ENCODE assay signal across 12 cellular contexts in the genomic region with DNA sequence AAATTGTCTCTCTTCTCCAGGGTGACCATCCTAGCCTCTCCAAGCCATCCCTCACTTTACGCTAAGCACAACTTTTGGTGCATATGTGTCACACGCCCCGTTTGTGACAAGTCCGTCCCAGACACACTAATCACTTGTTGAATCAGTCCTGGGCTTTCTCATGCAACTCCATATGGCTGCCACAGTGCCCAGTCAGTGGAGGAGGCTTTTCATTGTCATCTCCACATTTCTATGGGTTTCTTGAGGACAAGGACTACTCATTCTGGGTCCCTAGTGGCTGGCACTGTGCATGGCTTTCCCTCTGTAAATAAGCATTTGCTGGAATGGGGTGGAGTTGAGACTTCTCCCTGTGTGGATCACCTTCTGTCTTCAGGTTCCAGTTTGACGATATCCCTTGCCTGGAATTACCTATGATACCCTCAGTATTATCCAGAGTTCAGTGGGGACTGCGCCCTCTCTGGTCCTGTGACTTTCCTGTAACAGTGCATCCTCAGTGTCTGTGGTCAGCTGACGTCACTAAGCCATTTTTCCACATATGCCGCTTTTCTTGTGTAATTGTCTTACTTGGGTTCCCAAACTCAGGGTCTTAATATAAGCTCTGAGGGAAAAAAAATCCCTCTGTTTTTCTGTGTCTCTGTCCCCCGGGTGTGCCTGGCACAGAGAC. TPM values are rescaled to one million over a fixed set of nuclear protein-coding genes. Genes with fewer than 3 reads are reported as not detected.
DNase-seq lines count a peak whose midpoint lies in the region; ATAC-seq, FAIRE-seq and TF ChIP-seq lines count a peak whose summit lies in the region.
"Had no signal": no experiment of that assay in that cellular context is flagged by ENCODE, and none has a peak within 500 bp of the region (broad histone marks: within the 10 kb centered on the region; RNA-seq: fewer than 3 reads in every experiment).

No MANE protein-coding gene starts in this region.

- H3K27ac Mint-ChIP-seq in activated CD4-positive, alpha-beta T cell treated with anti-CD3 and anti-CD28 coated beads for 36 hours, result no peak overlapping the region
- no peak overlapping the region for H3K27ac Mint-ChIP-seq in activated CD4-positive, alpha-beta T cell treated with anti-CD3 and anti-CD28 coated beads, Interleukin-2, amount 10 ng/mL, durations not matched to agents 7 days and 5 days
- H3K27ac Mint-ChIP-seq: activated naive CD8-positive, alpha-beta T cell treated with anti-CD3 and anti-CD28 coated beads, Interleukin-2, amount 10 ng/mL, durations not matched to agents 7 days and 5 days had no signal

- peaks cover 47% of the 10 kb centered on the region for H3K4me1 ChIP-seq in adipocyte (ENCODE audit: control insufficient read depth, insufficient read depth, low read length)
- H3K4me1 ChIP-seq in HepG2 (ENCODE audit: insufficient read depth, low read length), result peaks cover 56% of the 10 kb centered on the region
- H3K4me1 ChIP-seq in thyroid gland, result peaks cover 48 to 69% of the 10 kb centered on the region in 2 donors

- H3K79me2 ChIP-seq in HepG2 (ENCODE audit: insufficient read depth, low read length), result peaks cover 47% of the 10 kb centered on the region

- no TSS peak for BruUV-seq in HepG2 (replicated peaks; lab: Mats Ljungman, UMichigan)

- intact Hi-C loops in activated CD4-positive, alpha-beta T cell treated with anti-CD3 and anti-CD28 coated beads for 36 hours (cut with DNase I, micrococcal nuclease), result no loop called here
- intact Hi-C loops in HepG2 (cut with micrococcal nuclease; ENCODE audit: unreplicated experiment), result no loop called here
- intact Hi-C loops in thyroid gland (cut with DNase I), result no loop called here

- ATAC-seq in activated CD4-positive, alpha-beta T cell treated with anti-CD3 and anti-CD28 coated beads for 36 hours, result peak; percentile 39
- peak; percentile 41 for ATAC-seq in HepG2
- no peak for ATAC-seq in GM21381 (IDR thresholded peaks at IDR 0.05; ENCODE audit: unreplicated experiment)
- ATAC-seq in GM21717 (IDR thresholded peaks at IDR 0.05; ENCODE audit: unreplicated experiment), result no peak

- in situ Hi-C loops in HepG2 (cut with HindIII; ENCODE audit: extremely low pct_ligation_motif_present, low pct_unique_long_range_greater_than_20kb), result no loop called here

- peak overlapping the region; percentile 26 for H3K9ac ChIP-seq in adipocyte (ENCODE audit: low read length)
- no peak overlapping the region for H3K9ac ChIP-seq in HepG2 (ENCODE audit: insufficient read depth, low read depth, low read length)

- TF ChIP-seq CTCF in HepG2 (CRISPR knock-in tag; IDR thresholded peaks at IDR 0.05) (0 out of 2 replicates have a peak, but pooled peaks have one; percentile 9), thyroid gland (IDR thresholded peaks at IDR 0.05) (peak in 1 of 6 experiments; percentile 8)

- H3K9me3 Mint-ChIP-seq in activated CD4-positive, alpha-beta T cell treated with anti-CD3 and anti-CD28 coated beads for 36 hours (ENCODE audit: low read depth), result no peaks in the 10 kb centered on the region
- no peaks in the 10 kb centered on the region for H3K9me3 Mint-ChIP-seq in activated CD4-positive, alpha-beta T cell treated with anti-CD3 and anti-CD28 coated beads, Interleukin-2, amount 10 ng/mL, durations not matched to agents 7 days and 5 days
- H3K9me3 Mint-ChIP-seq: activated naive CD8-positive, alpha-beta T cell treated with anti-CD3 and anti-CD28 coated beads, Interleukin-2, amount 10 ng/mL, durations not matched to agents 7 days and 5 days had no signal

- H3K4me1 Mint-ChIP-seq in activated CD4-positive, alpha-beta T cell treated with anti-CD3 and anti-CD28 coated beads for 36 hours, result peaks cover 11% of the 10 kb centered on the region
- H3K4me1 Mint-ChIP-seq in activated CD4-positive, alpha-beta T cell treated with anti-CD3 and anti-CD28 coated beads, Interleukin-2, amount 10 ng/mL, durations not matched to agents 7 days and 5 days, result peaks cover 8% of the 10 kb centered on the region

- TF ChIP-seq POLR2A in HepG2 (IDR thresholded peaks at IDR 0.05; ENCODE audit: insufficient read depth in 1 of 2, low read depth in 2 of 2, low read length in 2 of 2), result no peak
- no peak for TF ChIP-seq POLR2A in thyroid gland (IDR thresholded peaks at IDR 0.05)

- DNase-seq in activated CD4-positive, alpha-beta T cell treated with anti-CD3 and anti-CD28 coated beads for 36 hours, result no peak
- DNase-seq in activated CD4-positive, alpha-beta T cell treated with anti-CD3 and anti-CD28 coated beads, Interleukin-2, amount 10 ng/mL, durations not matched to agents 7 days and 5 days, result no peak
- DNase-seq in adipocyte (ENCODE audit: low read depth), result no peak
- DNase-seq in HepG2 (ENCODE audit: low spot score), result no peak
- DNase-seq in thyroid gland, result no peak
- DNase-seq in DMS79 treated with DMSO at 0.1 percent for 48 hours (lab: John Stamatoyannopoulos, UW), result no peak
- DNase-seq: activated naive CD8-positive, alpha-beta T cell treated with anti-CD3 and anti-CD28 coated beads, Interleukin-2, amount 10 ng/mL, durations not matched to agents 7 days and 5 days; AML-193; spleen; stimulated activated naive CD4-positive, alpha-beta T cell treated with Interleukin-2 at 50 U/mL for 16 hours had no signal

- H4K20me1 ChIP-seq in HepG2 (ENCODE audit: insufficient read depth, low read length), result peaks cover 22% of the 10 kb centered on the region

- TF ChIP-seq RAD21 in HepG2 (CRISPR knock-in tag; IDR thresholded peaks at IDR 0.05), result no peak

- no peaks in the 10 kb centered on the region for H3K36me3 Mint-ChIP-seq in activated CD4-positive, alpha-beta T cell treated with anti-CD3 and anti-CD28 coated beads for 36 hours (ENCODE audit: low read depth)
- no peaks in the 10 kb centered on the region for H3K36me3 Mint-ChIP-seq in activated CD4-positive, alpha-beta T cell treated with anti-CD3 and anti-CD28 coated beads, Interleukin-2, amount 10 ng/mL, durations not matched to agents 7 days and 5 days (ENCODE audit: low read depth)
- H3K36me3 Mint-ChIP-seq: activated naive CD8-positive, alpha-beta T cell treated with anti-CD3 and anti-CD28 coated beads, Interleukin-2, amount 10 ng/mL, durations not matched to agents 7 days and 5 days had no signal

- no peak for TF ChIP-seq EP300 in HepG2 (IDR thresholded peaks at IDR 0.05; ENCODE audit: low read depth in 2 of 2, low read length in 2 of 2)
- TF ChIP-seq EP300 in HepG2 (CRISPR knock-in tag; IDR thresholded peaks at IDR 0.05; ENCODE audit: borderline replicate concordance), result no peak

- POLR2A ChIA-PET in activated CD4-positive, alpha-beta T cell treated with anti-CD3 and anti-CD28 coated beads for 36 hours (lab: Charles Lee), result no interaction called here
- POLR2A ChIA-PET in activated CD4-positive, alpha-beta T cell treated with anti-CD3 and anti-CD28 coated beads, Interleukin-2, amount 10 ng/mL, durations not matched to agents 7 days and 5 days (lab: Charles Lee), result no interaction called here
- POLR2A ChIA-PET in HepG2 (lab: Yijun Ruan, JAX), result no interaction called here

- WGBS in HepG2 (ENCODE audit: low lambda C conversion rate), result 96% methylated on average over 9 of the region's 9 CpGs
- WGBS in thyroid gland, 2 donors, result 85 to 88% methylated on average over 9 of the region's 9 CpGs

- no peaks in the 10 kb centered on the region for H3K27me3 Mint-ChIP-seq in activated CD4-positive, alpha-beta T cell treated with anti-CD3 and anti-CD28 coated beads for 36 hours
- H3K27me3 Mint-ChIP-seq in activated CD4-positive, alpha-beta T cell treated with anti-CD3 and anti-CD28 coated beads, Interleukin-2, amount 10 ng/mL, durations not matched to agents 7 days and 5 days, result no peaks in the 10 kb centered on the region

- CTCF ChIA-PET in activated CD4-positive, alpha-beta T cell treated with anti-CD3 and anti-CD28 coated beads for 36 hours (lab: Charles Lee), result interaction anchor here (1.7 kb wide), 1 partner anchor 16 kb away, joined by 6 read pairs; no protein-coding TSS in a partner anchor
- CTCF ChIA-PET in activated CD4-positive, alpha-beta T cell treated with anti-CD3 and anti-CD28 coated beads, Interleukin-2, amount 10 ng/mL, durations not matched to agents 7 days and 5 days (lab: Charles Lee), result interaction anchor here (2.1 kb wide), 1 partner anchor 10 kb away, joined by 9 read pairs; no protein-coding TSS in a partner anchor
- CTCF ChIA-PET in HepG2 (lab: Yijun Ruan, JAX; ENCODE audit: low intra/inter-chr PET ratio, low total read pairs), result no interaction called here

- H3K4me3 ChIP-seq in adipocyte (ENCODE audit: low read length), result no peak overlapping the region
- H3K4me3 ChIP-seq in HepG2 (replicated peaks in 1 of 3; ENCODE audit: insufficient read depth in 1 of 3, low read depth in 2 of 3, low read length in 3 of 3), result no peak overlapping the region
- H3K4me3 ChIP-seq in thyroid gland (replicated peaks in 1 of 3), result no peak overlapping the region
- H3K4me3 ChIP-seq: spleen had no signal

- no peaks in the 10 kb centered on the region for H3K27me3 ChIP-seq in adipocyte (replicated peaks; ENCODE audit: control insufficient read depth, insufficient read depth, low read length)
- H3K27me3 ChIP-seq in HepG2 (ENCODE audit: control insufficient read depth in 1 of 2, insufficient read depth in 2 of 2, low read length in 2 of 2), result no peaks in the 10 kb centered on the region
- H3K27me3 ChIP-seq in thyroid gland, result no peaks in the 10 kb centered on the region
- H3K27me3 ChIP-seq: spleen had no signal

- H3K27ac ChIP-seq in HepG2 (ENCODE audit: extremely low read length, insufficient read depth, low read length), result no peak overlapping the region
- peak overlapping the region; percentile 53 to 83 (median 68) for H3K27ac ChIP-seq in thyroid gland
- H3K27ac ChIP-seq: spleen had no signal

- no peaks in the 10 kb centered on the region for H3K36me3 ChIP-seq in adipocyte (ENCODE audit: control insufficient read depth, insufficient read depth, low read length, severe bottlenecking)
- H3K36me3 ChIP-seq in HepG2 (replicated peaks in 1 of 2; ENCODE audit: control insufficient read depth in 1 of 2, insufficient read depth in 2 of 2, low read length in 2 of 2), result peaks cover 7 to 16% of the 10 kb centered on the region in 2 experiments
- H3K36me3 ChIP-seq in thyroid gland, result no peaks in the 10 kb centered on the region

- no peak overlapping the region for H2AFZ ChIP-seq in HepG2 (ENCODE audit: low read length)

- no peak overlapping the region for H3K4me3 Mint-ChIP-seq in activated CD4-positive, alpha-beta T cell treated with anti-CD3 and anti-CD28 coated beads for 36 hours
- no peak overlapping the region for H3K4me3 Mint-ChIP-seq in activated CD4-positive, alpha-beta T cell treated with anti-CD3 and anti-CD28 coated beads, Interleukin-2, amount 10 ng/mL, durations not matched to agents 7 days and 5 days
- H3K4me3 Mint-ChIP-seq: activated naive CD8-positive, alpha-beta T cell treated with anti-CD3 and anti-CD28 coated beads, Interleukin-2, amount 10 ng/mL, durations not matched to agents 7 days and 5 days had no signal

- H3K9me3 ChIP-seq in adipocyte (ENCODE audit: control insufficient read depth, low read length), result no peaks in the 10 kb centered on the region
- H3K9me3 ChIP-seq in HepG2 (ENCODE audit: low read length), result no peaks in the 10 kb centered on the region
- no peaks in the 10 kb centered on the region for H3K9me3 ChIP-seq in thyroid gland
- H3K9me3 ChIP-seq: spleen had no signal

- FAIRE-seq in HepG2 (lab: Jason Lieb, UNC), result peak; percentile 26

- H3K4me2 ChIP-seq in HepG2 (ENCODE audit: low read depth, low read length), result no peak overlapping the region

RNA-seq across cellular contexts. Expression of a gene that starts 59.8 kb away (rescaled TPM):
- total RNA-seq in activated CD4-positive, alpha-beta T cell treated with anti-CD3 and anti-CD28 coated beads for 36 hours, result under 1 TPM; 0.60 to 0.66 TPM
- total RNA-seq in activated CD4-positive, alpha-beta T cell treated with anti-CD3 and anti-CD28 coated beads, Interleukin-2, amount 10 ng/mL, durations not matched to agents 7 days and 5 days, result under 1 TPM; 0.25 to 0.42 TPM
- total RNA-seq in HepG2 (2016; rRNA removed; fragmentation: Illumina TruSeq; extraction: Trizol) (2.2 and 2.7 TPM in 2 replicates), thyroid gland (100 to 1,000 TPM in 1 of 4 donors, 10 to 100 TPM in 3; 60.9 to 161 (median 80.3) TPM)
- 0.79 and 0.91 TPM in 2 replicates for total RNA-seq in HepG2 (2016; cell fraction: cytosol; rRNA removed; fragmentation: Illumina TruSeq; extraction: Trizol; ENCODE audit: low read depth)
- 2.5 TPM in 2 replicates for total RNA-seq in HepG2 (2016; cell fraction: insoluble cytoplasmic fraction; rRNA removed; fragmentation: Illumina TruSeq; extraction: Trizol)
- total RNA-seq in HepG2 (2016; cell fraction: membrane; rRNA removed; fragmentation: Illumina TruSeq; extraction: Trizol), result 1.5 and 2.5 TPM in 2 replicates
- 1.3 and 1.7 TPM in 2 replicates for total RNA-seq in HepG2 (2016; cell fraction: nucleus; rRNA removed; fragmentation: Illumina TruSeq; extraction: Trizol)
- 0.87 and 1.1 TPM in 2 replicates for polyA plus RNA-seq in HepG2 (2011; rRNA removed)
- 0.72 and 0.73 TPM in 2 replicates for polyA plus RNA-seq in HepG2 (2011; cell fraction: cytosol; rRNA removed)
- polyA plus RNA-seq in HepG2 (2011; cell fraction: nucleus; rRNA removed), result 0.59 and 0.69 TPM in 2 replicates
- 1.2 and 1.4 TPM in 2 replicates for polyA plus RNA-seq in HepG2 (2012)
- 4.6 and 5.7 TPM in 2 replicates for polyA plus RNA-seq in HepG2 (2016; cell fraction: cytosol; fragmentation: Illumina TruSeq; extraction: Trizol; ENCODE audit: low read depth)
- 10.1 and 12.3 TPM in 2 replicates for polyA plus RNA-seq in HepG2 (2016; cell fraction: insoluble cytoplasmic fraction; fragmentation: Illumina TruSeq; extraction: Trizol; ENCODE audit: low read depth)
- polyA plus RNA-seq in HepG2 (2016; cell fraction: membrane; fragmentation: Illumina TruSeq; extraction: Trizol; ENCODE audit: low read depth), result 6.4 and 6.8 TPM in 2 replicates
- polyA plus RNA-seq in HepG2 (2016; cell fraction: nucleus; fragmentation: Illumina TruSeq; extraction: Trizol; ENCODE audit: insufficient read depth, low read depth), result 8.9 and 9.0 TPM in 2 replicates
- 0.72 and 4.7 TPM in 2 replicates for polyA minus RNA-seq in HepG2 (2011; rRNA and poly(A)+ RNA removed; ENCODE audit: low replicate concordance)
- polyA minus RNA-seq in HepG2 (2011; cell fraction: cytosol; rRNA and poly(A)+ RNA removed), result 0.70 and 0.89 TPM in 2 replicates
- polyA minus RNA-seq in HepG2 (2011; cell fraction: nucleus; rRNA and poly(A)+ RNA removed), result 0.39 and 0.75 TPM in 2 replicates

Comparison
In these comparisons a context has a peak if more than half of its experiments do, and no peak if none do; other contexts are left out.
1. ATAC-seq: peak in activated CD4-positive, alpha-beta T cell treated with anti-CD3 and anti-CD28 coated beads for 36 hours (single experiment) and HepG2 (single experiment); none in GM21381 (single experiment) and GM21717 (single experiment).
2. RNA of a gene that starts 59.8 kb away (total RNA-seq): 60.9 to 161 TPM in thyroid gland; 0.79 to 2.7 TPM in HepG2, 0.60 to 0.66 TPM in activated CD4-positive, alpha-beta T cell treated with anti-CD3 and anti-CD28 coated beads for 36 hours and 0.25 to 0.42 TPM in activated CD4-positive, alpha-beta T cell treated with anti-CD3 and anti-CD28 coated beads, Interleukin-2, amount 10 ng/mL, durations not matched to agents 7 days and 5 days; every median in the first group is over 10 times any median in the second.